In the genomic region with DNA sequence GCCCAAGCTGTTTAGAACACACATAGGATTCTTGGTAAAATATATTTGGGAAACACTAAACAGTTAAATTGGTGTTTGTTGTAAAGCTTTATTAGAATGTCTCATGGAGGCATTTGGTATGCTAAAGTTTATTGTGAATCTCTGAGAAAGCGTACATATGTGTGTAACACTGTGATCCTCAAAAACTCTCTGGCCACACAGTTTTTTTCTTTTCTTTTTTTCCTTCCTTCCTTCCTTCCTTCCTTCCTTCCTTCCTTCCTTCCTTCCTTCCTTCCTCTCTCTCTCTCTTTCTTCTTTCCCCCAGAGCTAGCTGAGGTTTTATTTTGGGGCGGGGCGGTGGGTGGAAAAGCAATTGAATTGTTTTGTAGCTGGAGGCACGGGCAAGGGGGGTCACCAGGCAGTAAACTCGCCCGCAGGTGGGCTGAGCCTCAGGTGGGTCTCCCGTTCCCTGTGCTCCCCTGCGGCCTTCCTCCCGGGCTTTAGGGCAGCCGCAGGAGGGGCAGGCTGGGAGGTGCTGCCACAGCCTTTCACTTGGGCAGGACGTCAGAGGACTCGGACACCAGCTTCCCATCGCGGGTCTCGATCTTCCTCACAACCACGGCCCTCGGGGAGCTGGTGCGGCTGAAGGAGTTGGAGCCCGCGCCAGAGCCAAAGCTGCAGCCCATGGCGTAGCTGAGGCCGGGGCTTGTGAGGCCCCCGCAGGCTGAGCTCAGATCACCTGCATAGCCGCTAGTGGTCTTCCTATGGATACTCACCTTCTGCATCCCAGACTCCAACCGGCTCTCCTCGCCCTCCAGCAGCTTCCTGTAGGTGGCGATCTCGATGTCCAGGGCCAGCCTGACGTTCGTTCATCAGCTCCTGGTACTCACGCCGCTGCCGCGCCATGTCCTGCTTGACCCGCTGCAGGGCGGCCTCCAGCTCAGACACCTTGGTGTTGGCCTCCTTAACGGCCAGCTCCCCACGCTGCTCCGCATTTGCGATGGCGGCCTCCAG, we compare ENCODE assay signal across 14 cellular contexts.
"Had no signal": no experiment of that assay in that cellular context is flagged by ENCODE, and none has a peak within 500 bp of the region (broad histone marks: within the 10 kb centered on the region; RNA-seq: fewer than 3 reads in every experiment).

No MANE protein-coding gene starts in this region.

- H3K36me3 ChIP-seq: adrenal gland, ovary had no signal

- H3K27me3 ChIP-seq: adrenal gland, hepatocyte, ovary had no signal

- DNase-seq: activated CD4-positive, CD25-positive, alpha-beta regulatory T cell; activated naive CD4-positive, alpha-beta T cell treated with anti-CD3 and anti-CD28 coated beads, Interleukin-2, amount 50 U/mL, for 16 hours; activated T-cell treated with anti-CD3 and anti-CD28 coated beads, Interleukin-2, amount 50 U/mL, for 1 hour; adrenal gland; caudate nucleus; cortex of kidney; effector memory CD4-positive, alpha-beta T cell; mammary epithelial cell; ovary; stimulated activated CD4-positive, alpha-beta T cell treated with anti-CD3 and anti-CD28 coated beads, Interleukin-2, amount 100 ng/mL, for 48 hours; stimulated activated naive CD4-positive, alpha-beta T cell treated with Interleukin-2 at 50 U/mL for 16 hours; T-helper 17 cell had no signal

- H3K9me3 ChIP-seq: adrenal gland, ovary had no signal

- H3K4me3 ChIP-seq: adrenal gland, hepatocyte, ovary had no signal

- H3K27ac ChIP-seq: adrenal gland, epithelial cell of prostate, hepatocyte, ovary had no signal

- ATAC-seq: T-helper 17 cell had no signal

- H3K4me1 ChIP-seq: adrenal gland had no signal
